Comparison of ENCODE assay signal across 8 cellular contexts in the genomic region with DNA sequence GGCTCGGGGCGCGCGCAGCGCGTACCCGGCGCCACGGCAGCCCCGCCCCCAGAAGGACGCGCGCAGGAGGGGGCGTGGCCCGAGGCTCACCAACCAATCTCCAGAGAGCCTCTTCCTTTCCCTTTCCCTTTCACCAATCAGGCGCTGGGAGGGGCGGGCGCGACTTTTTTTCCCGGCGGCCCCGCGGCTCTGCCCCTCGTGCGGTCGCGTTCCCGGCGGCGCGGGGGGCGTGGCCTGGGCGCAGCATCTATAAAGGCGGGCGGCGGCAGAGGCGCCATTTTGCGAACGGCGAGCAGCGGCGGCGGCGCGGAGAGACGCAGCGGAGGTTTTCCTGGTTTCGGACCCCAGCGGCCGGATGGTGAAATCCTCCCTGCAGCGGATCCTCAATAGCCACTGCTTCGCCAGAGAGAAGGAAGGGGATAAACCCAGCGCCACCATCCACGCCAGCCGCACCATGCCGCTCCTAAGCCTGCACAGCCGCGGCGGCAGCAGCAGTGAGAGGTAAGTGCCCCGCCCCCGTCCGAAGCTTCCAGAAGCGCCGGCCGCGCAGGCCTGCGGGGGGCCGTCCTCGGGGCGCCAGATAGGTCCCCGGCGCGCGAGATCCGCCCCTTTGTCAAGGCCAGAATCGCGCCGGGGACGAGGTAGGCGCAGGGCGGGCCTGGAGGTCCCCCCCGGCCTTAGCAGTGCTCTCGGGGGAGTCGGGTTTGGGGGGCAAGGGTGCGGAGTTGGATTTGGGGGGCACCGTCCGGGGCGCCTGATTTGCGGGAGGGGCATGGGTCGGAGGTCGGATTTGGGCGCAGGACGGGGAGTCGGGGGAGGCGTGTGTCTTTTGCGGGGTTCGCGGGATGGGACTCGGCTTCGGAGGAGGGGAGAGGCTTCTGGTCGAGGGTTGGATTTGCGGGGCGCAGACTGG. TPM values are rescaled to one million over a fixed set of nuclear protein-coding genes. Genes with fewer than 3 reads are reported as not detected.
A peak's percentile ranks its signal among the peaks of the same experiment; 100 is the strongest.
DNase-seq lines count a peak whose midpoint lies in the region; ATAC-seq and TF ChIP-seq lines count a peak whose summit lies in the region.

No MANE protein-coding gene starts in this region.

- peaks cover 19% of the 10 kb centered on the region for H3K4me1 Mint-ChIP-seq in type B pancreatic cell (ENCODE audit: unreplicated experiment)

- peaks cover 43% of the 10 kb centered on the region for H3K4me1 ChIP-seq in adipocyte (ENCODE audit: control insufficient read depth, insufficient read depth, low read length)

- peak overlapping the region; percentile 99 for H3K9ac ChIP-seq in SU-DHL-6 (ENCODE audit: low read length)
- peak overlapping the region; percentile 99 for H3K9ac ChIP-seq in adipocyte (ENCODE audit: low read length)

- peak; percentile 47 for ATAC-seq in HG02623 (IDR thresholded peaks at IDR 0.05; ENCODE audit: unreplicated experiment)

- peaks cover 12% of the 10 kb centered on the region for H3K36me3 Mint-ChIP-seq in type B pancreatic cell

- H3K36me3 ChIP-seq in SU-DHL-6 (ENCODE audit: low read length) = peaks cover 3% of the 10 kb centered on the region; the same call in 1 of the 2 replicates
- H3K36me3 ChIP-seq in adipocyte (ENCODE audit: control insufficient read depth, insufficient read depth, low read length, severe bottlenecking) = peaks cover 21% of the 10 kb centered on the region

- DNase-seq in GM10266 (ENCODE audit: extremely low spot score) (peak; percentile 100), NCI-H1417 (lab: John Stamatoyannopoulos, UW) (peak; percentile 98 to 99 (median 98)), adipocyte (ENCODE audit: low read depth) (peak; percentile 98), cardiac septum (ENCODE audit: low spot score) (peak; percentile 99), pons (ENCODE audit: low spot score) (peak; percentile 95), type B pancreatic cell (ENCODE audit: extremely low spot score, unreplicated experiment) (peak; percentile 100)

- H3K4me3 Mint-ChIP-seq in type B pancreatic cell = peak overlapping the region; percentile 90

- H3K27ac ChIP-seq in SU-DHL-6 (ENCODE audit: low read depth, low read length) = peak overlapping the region; percentile 92

- H3K27me3 Mint-ChIP-seq in type B pancreatic cell = no peaks in the 10 kb centered on the region

- H4K20me1 ChIP-seq in SU-DHL-6 (ENCODE audit: low read depth, low read length) = peaks cover 6% of the 10 kb centered on the region; the same call in 1 of the 2 replicates

- H3K27ac Mint-ChIP-seq in type B pancreatic cell = peak overlapping the region; percentile 84

- peaks cover 30% of the 10 kb centered on the region for H3F3A ChIP-seq in SU-DHL-6 (ENCODE audit: insufficient read depth)

- no peaks in the 10 kb centered on the region for H3K9me3 Mint-ChIP-seq in type B pancreatic cell

- H3K9me3 ChIP-seq in SU-DHL-6 (ENCODE audit: insufficient read depth, low read length) (no peaks in the 10 kb centered on the region), adipocyte (ENCODE audit: control insufficient read depth, low read length) (no peaks in the 10 kb centered on the region)

- H3K27me3 ChIP-seq in SU-DHL-6 (ENCODE audit: low read length) (no peaks in the 10 kb centered on the region), adipocyte (replicated peaks; ENCODE audit: control insufficient read depth, insufficient read depth, low read length) (no peaks in the 10 kb centered on the region)

- H3K4me3 ChIP-seq in SU-DHL-6 (ENCODE audit: insufficient read depth, low read length, poor library complexity, severe bottlenecking) (peak overlapping the region; percentile 77), adipocyte (ENCODE audit: low read length) (peak overlapping the region; percentile 91)

- TF ChIP-seq CTCF in GM10266 (IDR thresholded peaks at IDR 0.05; ENCODE audit: control insufficient read depth, insufficient read depth, low read depth, missing control alignments) (no peak), SU-DHL-6 (IDR thresholded peaks at IDR 0.05; ENCODE audit: insufficient read depth, low read length, poor library complexity, severe bottlenecking) (no peak), type B pancreatic cell (conservative IDR thresholded peaks at IDR 0.05) (peak; percentile 65)

- H3K4me2 ChIP-seq in SU-DHL-6 (ENCODE audit: low read depth, low read length, poor library complexity, severe bottlenecking) = peak overlapping the region; percentile 94

- H3K9me2 ChIP-seq in SU-DHL-6 (replicated peaks; ENCODE audit: insufficient read depth, low read length) = no peaks in the 10 kb centered on the region

- no peak overlapping the region for H2AFZ ChIP-seq in SU-DHL-6 (ENCODE audit: low read depth, low read length, severe bottlenecking)

- H3K79me2 ChIP-seq in SU-DHL-6 (ENCODE audit: insufficient read depth, low read length) = peaks cover 42% of the 10 kb centered on the region

- intact Hi-C loops in cardiac septum (cut with DNase I) = loop anchor here (1.0 to 10.0 kb wide), 3 partner anchors 33 to 345 kb away; a partner anchor contains a TSS

RNA-seq across cellular contexts. Expression of a gene that starts 12.5 kb away (rescaled TPM):
- total RNA-seq in cardiac septum (0.19 TPM), type B pancreatic cell (ENCODE audit: low replicate concordance) (0.10 TPM in 1 of 2 replicates, not detected in the other)

RNA-seq across cellular contexts. Expression of a gene that starts 13.3 kb away (rescaled TPM):
- total RNA-seq in cardiac septum = 0.46 TPM
- 0.72 TPM in 1 of 2 replicates, not detected in the other for total RNA-seq in type B pancreatic cell (ENCODE audit: low replicate concordance)

RNA-seq across cellular contexts. Expression of a gene that starts 20.4 kb away (rescaled TPM):
- total RNA-seq in cardiac septum = 1.5 TPM
- total RNA-seq in type B pancreatic cell (ENCODE audit: low replicate concordance) = 13.8 and 49.5 TPM in 2 replicates

RNA-seq across cellular contexts. Expression of a gene that starts 32.9 kb away (rescaled TPM):
- total RNA-seq in cardiac septum = 34.1 TPM
- 95.5 and 129 TPM in 2 replicates for total RNA-seq in type B pancreatic cell (ENCODE audit: low replicate concordance)

RNA-seq across cellular contexts. Expression of a gene that starts 33.4 kb away (rescaled TPM):
- total RNA-seq in cardiac septum = 51.2 TPM
- 107 and 131 TPM in 2 replicates for total RNA-seq in type B pancreatic cell (ENCODE audit: low replicate concordance)

Comparison
In these comparisons a context has a peak if more than half of its experiments do, and no peak if none do; other contexts are left out.
1. Peak in every context shown above with its lines: DNase-seq, ATAC-seq, H3K4me3 ChIP-seq and H3K27ac ChIP-seq.